Comparison of ENCODE assay signal across 8 cellular contexts in the genomic region with DNA sequence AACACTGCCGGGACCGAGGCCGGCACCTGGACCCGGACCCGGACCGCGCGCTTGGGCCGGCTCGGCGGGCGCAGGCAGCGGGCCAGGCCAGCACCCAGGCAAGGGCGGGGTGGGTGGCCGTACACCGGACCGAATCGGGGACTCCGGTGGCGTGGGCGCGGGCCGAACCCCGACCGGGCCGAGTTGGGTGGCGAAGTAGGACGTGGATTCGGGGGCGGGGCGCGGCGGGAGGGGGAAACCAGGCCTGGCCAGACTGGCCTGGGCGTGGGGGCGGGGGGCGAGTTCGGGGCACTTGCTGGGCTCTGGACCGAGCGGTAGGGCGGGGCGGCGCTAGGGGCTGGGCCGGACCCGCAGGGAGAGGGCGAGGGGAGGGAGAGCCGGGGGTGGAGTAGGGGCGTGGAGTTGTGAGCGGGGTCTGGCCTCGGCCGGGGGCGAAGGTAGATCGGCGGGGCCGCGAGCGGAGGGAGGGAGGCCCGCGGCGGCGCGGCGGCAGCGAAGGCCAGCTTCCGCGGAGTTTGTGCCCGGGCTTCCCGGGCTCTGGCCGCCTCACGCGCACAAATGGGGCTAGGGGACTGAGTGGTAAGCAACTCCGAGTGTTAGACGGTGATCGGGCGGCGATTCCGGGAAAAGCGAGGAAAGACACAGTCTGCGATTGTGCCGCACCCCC. TPM values are rescaled to one million over a fixed set of nuclear protein-coding genes. Genes with fewer than 3 reads are reported as not detected.
DNase-seq lines count a peak whose midpoint lies in the region; ATAC-seq and TF ChIP-seq lines count a peak whose summit lies in the region.

No MANE protein-coding gene starts in this region.

- 33% methylated on average over 2 of the region's 79 CpGs; no CpG with 5 or more reads in 1 of the 2 donors for WGBS in thyroid gland, 2 donors

- H3K9me3 ChIP-seq in thyroid gland = no peaks in the 10 kb centered on the region

- TF ChIP-seq CTCF in thyroid gland (IDR thresholded peaks at IDR 0.05) = no peak

- no peak for ATAC-seq in HG03095 (IDR thresholded peaks at IDR 0.05; ENCODE audit: unreplicated experiment)

- no peaks in the 10 kb centered on the region for H3K27me3 ChIP-seq in thyroid gland

- H3K4me1 ChIP-seq in thyroid gland = no peaks in the 10 kb centered on the region

- H3K36me3 ChIP-seq in thyroid gland = no peaks in the 10 kb centered on the region

- H3K4me3 ChIP-seq in thyroid gland (replicated peaks in 1 of 3) = peak overlapping the region in 2 of 3 donors; percentile 20 to 50

- peak overlapping the region; percentile 55 to 79 (median 61) for H3K27ac ChIP-seq in thyroid gland

- intact Hi-C loops in thyroid gland (cut with DNase I) = no loop called here

- TF ChIP-seq POLR2A in thyroid gland (IDR thresholded peaks at IDR 0.05) = peak in 1 of 2 donors; percentile 69

- DNase-seq in D341Med (ENCODE audit: low spot score) (peak; percentile 56), M059J (ENCODE audit: low read depth) (peak; percentile 42), astrocyte of the hippocampus (ENCODE audit: low read depth, low spot score) (peak; percentile 38), left kidney (ENCODE audit: low read depth, low spot score) (peak; percentile 76), thyroid gland (peak; percentile 81 to 88), LoVo (ENCODE audit: low spot score) (no peak), middle frontal gyrus (ENCODE audit: extremely low spot score, low spot score) (no peak)

RNA-seq across cellular contexts. Expression of a gene that starts 1.8 kb away (rescaled TPM):
- total RNA-seq in M059J (2014; rRNA removed; shearing (Covaris generic)) = 1.7 and 4.0 TPM in 2 replicates
- total RNA-seq in thyroid gland = 10 to 100 TPM in 1 of 4 donors, 1 to 10 TPM in 3; 4.7 to 12.0 (median 6.2) TPM

Comparison
In these comparisons a context has a peak if more than half of its experiments do, and no peak if none do; other contexts are left out.
1. DNase-seq: peak in D341Med (single experiment), M059J (single experiment), astrocyte of the hippocampus (single experiment), left kidney (single experiment) and thyroid gland (2 of 2); none in LoVo (single experiment) and middle frontal gyrus (single experiment).